In the genomic region with DNA sequence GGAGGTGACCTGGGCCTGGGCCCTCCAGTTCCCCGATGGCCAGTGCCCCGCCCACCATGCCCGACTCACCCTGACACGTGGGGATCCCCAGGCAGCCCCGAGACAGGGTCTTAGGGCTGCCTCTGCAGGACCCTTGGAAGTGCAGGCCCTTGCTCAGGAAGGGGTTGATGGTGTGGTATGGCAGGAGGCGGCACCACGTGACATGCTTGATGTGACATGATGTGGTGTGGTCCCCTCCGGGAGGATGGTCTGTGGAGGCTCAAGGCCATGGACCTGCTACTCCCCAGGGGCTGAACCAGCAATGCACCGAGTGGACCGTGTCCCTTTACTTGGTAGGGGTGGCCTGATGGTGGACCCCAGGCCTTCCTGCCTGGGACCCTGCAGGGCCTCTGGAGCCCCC, we compare ENCODE assay signal across 13 cellular contexts. TPM values are rescaled to one million over a fixed set of nuclear protein-coding genes. Genes with fewer than 3 reads are reported as not detected.
DNase-seq lines count a peak whose midpoint lies in the region; ATAC-seq, FAIRE-seq and TF ChIP-seq lines count a peak whose summit lies in the region.
"Had no signal": no experiment of that assay in that cellular context is flagged by ENCODE, and none has a peak within 500 bp of the region (broad histone marks: within the 10 kb centered on the region; RNA-seq: fewer than 3 reads in every experiment).

No MANE protein-coding gene starts in this region.

- POLR2A ChIA-PET in A549 (lab: Yijun Ruan, JAX): no interaction called here

- H3K4me1 ChIP-seq in A549 (peaks cover 49% of the 10 kb centered on the region), RWPE2 (ENCODE audit: insufficient read depth, poor library complexity, severe bottlenecking) (peaks cover 37% of the 10 kb centered on the region), upper lobe of left lung (no peaks in the 10 kb centered on the region)

- H3K4me2 ChIP-seq in A549: peak overlapping the region; percentile 79; the same call in 1 of the 3 replicates

- TF ChIP-seq POLR2A in A549 (IDR thresholded peaks at IDR 0.05; ENCODE audit: low read length) (no peak), upper lobe of left lung (IDR thresholded peaks at IDR 0.05) (no peak)

- ATAC-seq in A549: no peak
- ATAC-seq in RWPE2 (ENCODE audit: low read depth): no peak
- ATAC-seq in upper lobe of left lung (ENCODE audit: low FRiP score in 2 of 2): no peak
- ATAC-seq: HCT116 had no signal

- DNase-seq in A549 (ENCODE audit: low read depth in 1 of 2, low spot score in 1 of 2): no peak
- no peak for DNase-seq in RWPE2 (ENCODE audit: low spot score)
- no peak for DNase-seq in NCI-H510A (lab: John Stamatoyannopoulos, UW)
- DNase-seq in activated CD4-positive, alpha-beta T cell treated with anti-CD3 and anti-CD28 coated beads for 1 hour: no peak
- no peak for DNase-seq in upper lobe of left lung
- DNase-seq in NCI-H2107 (lab: John Stamatoyannopoulos, UW): no peak
- DNase-seq: DMS53, GF-D8 had no signal

- WGBS in A549 (ENCODE audit: missing lambda C conversion rate): no CpG with 5 or more reads among the region's 10 CpGs
- WGBS in upper lobe of left lung, 2 donors: 83% methylated on average over 10 of the region's 10 CpGs; no CpG with 5 or more reads in 1 of the 2 donors

- no peak for TF ChIP-seq RAD21 in A549 (conservative IDR thresholded peaks at IDR 0.05 in 1 of 2, IDR thresholded peaks at IDR 0.05 in 1 of 2)

- CTCF ChIA-PET in A549 (lab: Yijun Ruan, JAX): no interaction called here

- H3K36me3 ChIP-seq in RWPE2 (ENCODE audit: low read depth) (no peaks in the 10 kb centered on the region), upper lobe of left lung (no peaks in the 10 kb centered on the region)

- H3K9me3 ChIP-seq in A549: no peaks in the 10 kb centered on the region
- no peaks in the 10 kb centered on the region for H3K9me3 ChIP-seq in RWPE2 (ENCODE audit: severe bottlenecking)
- no peaks in the 10 kb centered on the region for H3K9me3 ChIP-seq in upper lobe of left lung

- FAIRE-seq in A549 (lab: Jason Lieb, UNC): no peak
- FAIRE-seq: H54 had no signal

- H3K27me3 ChIP-seq in RWPE2 (ENCODE audit: insufficient read depth, poor library complexity, severe bottlenecking) (no peaks in the 10 kb centered on the region), layer of hippocampus (ENCODE audit: control insufficient read depth, insufficient read depth, low read length) (no peaks in the 10 kb centered on the region), upper lobe of left lung (peaks cover 0 to 18% (median 0%) of the 10 kb centered on the region in 4 donors)

- TF ChIP-seq CTCF in A549 (IDR thresholded peaks at IDR 0.05): no peak
- no peak for TF ChIP-seq CTCF in C4-2B (conservative IDR thresholded peaks at IDR 0.05)
- TF ChIP-seq CTCF in RWPE2 (IDR thresholded peaks at IDR 0.05; ENCODE audit: poor library complexity, severe bottlenecking): no peak
- TF ChIP-seq CTCF in upper lobe of left lung (IDR thresholded peaks at IDR 0.05): no peak

- peak overlapping the region; percentile 90 to 91; a peak in 5 of 6 replicates for H3K27ac ChIP-seq in A549
- peak overlapping the region; percentile 12; the same call in 1 of the 2 replicates for H3K27ac ChIP-seq in C4-2B
- peak overlapping the region; percentile 99 for H3K27ac ChIP-seq in RWPE2 (ENCODE audit: poor library complexity, severe bottlenecking)
- peak overlapping the region; percentile 94 for H3K27ac ChIP-seq in layer of hippocampus (ENCODE audit: low read depth, low read length)
- H3K27ac ChIP-seq in upper lobe of left lung: no peak overlapping the region

- TF ChIP-seq EP300 in A549 (IDR thresholded peaks at IDR 0.05) (no peak), upper lobe of left lung (IDR thresholded peaks at IDR 0.05) (no peak)

- H3K4me3 ChIP-seq in A549: no peak overlapping the region
- H3K4me3 ChIP-seq in RWPE2 (ENCODE audit: severe bottlenecking): no peak overlapping the region
- no peak overlapping the region for H3K4me3 ChIP-seq in upper lobe of left lung

TF ChIP-seq in A549, 52 proteins besides CTCF, POLR2A, EP300 and RAD21:
- TF ChIP-seq JUNB (IDR thresholded peaks at IDR 0.05) (no peak), MAX (IDR thresholded peaks at IDR 0.05) (no peak), FOSL2 (IDR thresholded peaks at IDR 0.05) (no peak), FOSL2 (CRISPR knock-in tag; IDR thresholded peaks at IDR 0.05) (no peak), EHMT2 (IDR thresholded peaks at IDR 0.05; ENCODE audit: low read depth) (no peak), ZFP36 (IDR thresholded peaks at IDR 0.05; ENCODE audit: borderline replicate concordance, partially characterized antibody) (no peak), RNF2 (IDR thresholded peaks at IDR 0.05; ENCODE audit: borderline replicate concordance, low read depth) (no peak), CBX8 (IDR thresholded peaks at IDR 0.05) (no peak), JUN (IDR thresholded peaks at IDR 0.05) (no peak), PHF8 (IDR thresholded peaks at IDR 0.05; ENCODE audit: borderline replicate concordance, low read depth) (no peak), HEYL (CRISPR knock-in tag; IDR thresholded peaks at IDR 0.05) (no peak)

RNA-seq across cellular contexts. Expression of gene PLCH2, which starts 21.9 kb away (rescaled TPM):
- 0.10 and 0.16 TPM in 2 replicates for polyA plus RNA-seq in A549 (2011; rRNA removed)
- polyA plus RNA-seq in A549 (2012; cell fraction: cytosol; rRNA removed): 0.49 and 0.61 TPM in 2 replicates
- polyA plus RNA-seq in A549 (2012; cell fraction: nucleus; rRNA removed): 1.8 and 2.8 TPM in 2 replicates
- polyA plus RNA-seq in A549 (2017; fragmentation: RNase III; extraction: RNeasy Plus Mini Kit Qiagen cat#74134 plus additional on column Dnase treatment): 0.18 to 0.44 TPM (median 0.21 TPM) in 3 replicates
- polyA minus RNA-seq in A549 (2011; rRNA and poly(A)+ RNA removed): 0.29 and 0.44 TPM in 2 replicates
- total RNA-seq in upper lobe of left lung: 1 to 10 TPM; 1.5 to 7.3 (median 3.4) TPM
- total RNA-seq: A172 had no signal

RNA-seq across cellular contexts. Expression of gene PEX10, which starts 41.9 kb away (rescaled TPM):
- polyA plus RNA-seq in A549 (2011; rRNA removed) (12.3 and 12.6 TPM in 2 replicates), A549 (2017; fragmentation: RNase III; extraction: RNeasy Plus Mini Kit Qiagen cat#74134 plus additional on column Dnase treatment) (20.2 to 22.1 TPM (median 20.7 TPM) in 3 replicates)
- 21.6 and 29.6 TPM in 2 replicates for polyA plus RNA-seq in A549 (2012; cell fraction: cytosol; rRNA removed)
- 26.0 and 36.7 TPM in 2 replicates for polyA plus RNA-seq in A549 (2012; cell fraction: nucleus; rRNA removed)
- polyA minus RNA-seq in A549 (2011; rRNA and poly(A)+ RNA removed): 9.0 and 12.7 TPM in 2 replicates
- 10 to 100 TPM; 15.7 to 32.1 (median 19.9) TPM for total RNA-seq in upper lobe of left lung

Comparison
In these comparisons a context has a peak if more than half of its experiments do, and no peak if none do; other contexts are left out.
1. H3K27ac ChIP-seq: peak in A549 (2 of 2), C4-2B (single experiment), RWPE2 (single experiment) and layer of hippocampus (single experiment); none in upper lobe of left lung (0 of 4).